33 cellular contexts compared by ENCODE assay signal in genomic region chr14:103474893-103475292, GRCh38.
"Had no signal": no experiment of that assay in that cellular context is flagged by ENCODE, and none has a peak within 500 bp of the region (broad histone marks: within the 10 kb centered on the region; RNA-seq: fewer than 3 reads in every experiment).

No MANE protein-coding gene starts in this region.

- H3K4me3 Mint-ChIP-seq: activated B cell treated with CpG ODN at 0.5 μM for 24 hours; activated CD4-positive, alpha-beta memory T cell treated with anti-CD3 and anti-CD28 coated beads for 36 hours; activated CD4-positive, alpha-beta T cell treated with anti-CD3 and anti-CD28 coated beads, Interleukin-2, amount 10 ng/mL, durations not matched to agents 24 days and 14 days; activated naive CD4-positive, alpha-beta T cell treated with anti-CD3 and anti-CD28 coated beads, Interleukin-2, amount 10 ng/mL, durations not matched to agents 7 days and 5 days; activated naive CD4-positive, alpha-beta T cell treated with anti-CD3 and anti-CD28 coated beads, Interleukin-2, amount 50 U/mL, for 24 hours; activated naive CD8-positive, alpha-beta T cell; activated naive CD8-positive, alpha-beta T cell treated with anti-CD3 and anti-CD28 coated beads, Interleukin-2, amount 10 ng/mL, durations not matched to agents 7 days and 5 days; activated naive CD8-positive, alpha-beta T cell treated with anti-CD3 and anti-CD28 coated beads, Interleukin-2, amount 50 U/mL, for 24 hours; activated T-cell treated with anti-CD3 and anti-CD28 coated beads, Interleukin-2, amount 50 U/mL, for 72 hours; activated T-helper 1 cell treated with anti-CD3 and anti-CD28 coated beads, Interleukin-12 subunit alpha, Interleukin-12 subunit beta, Interleukin-2, Interleukin-4 antibody, amounts not matched to agents 30 ng/mL and 10 ng/mL and 1 ng/mL, durations not matched to agents 14 hours and 24 hours and 36 hours; T-helper 1 cell treated with Interleukin-12 subunit alpha and Interleukin-12 subunit beta and Interleukin-4 antibody, amounts not matched to agents 30 μg/mL and 1 μg/mL, for 36 hours; T-helper 2 cell treated with Interferon-gamma antibody and Interleukin-4, amounts not matched to agents 5 μg/mL and 100 μg/mL, for 36 hours had no signal

- H3K9me3 ChIP-seq: ascending aorta, body of pancreas, breast epithelium had no signal

- H3K27me3 Mint-ChIP-seq: activated B cell treated with CpG ODN at 0.5 μM for 24 hours; activated CD4-positive, alpha-beta memory T cell treated with anti-CD3 and anti-CD28 coated beads for 36 hours; activated CD4-positive, alpha-beta T cell treated with anti-CD3 and anti-CD28 coated beads, Interleukin-2, amount 10 ng/mL, durations not matched to agents 24 days and 14 days; activated naive CD4-positive, alpha-beta T cell treated with anti-CD3 and anti-CD28 coated beads, Interleukin-2, amount 10 ng/mL, durations not matched to agents 7 days and 5 days; activated naive CD4-positive, alpha-beta T cell treated with anti-CD3 and anti-CD28 coated beads, Interleukin-2, amount 50 U/mL, for 24 hours; activated naive CD8-positive, alpha-beta T cell; activated naive CD8-positive, alpha-beta T cell treated with anti-CD3 and anti-CD28 coated beads, Interleukin-2, amount 10 ng/mL, durations not matched to agents 7 days and 5 days; activated naive CD8-positive, alpha-beta T cell treated with anti-CD3 and anti-CD28 coated beads, Interleukin-2, amount 50 U/mL, for 24 hours had no signal

- H3K27ac ChIP-seq: ascending aorta, body of pancreas, brain microvascular endothelial cell, breast epithelium had no signal

- DNase-seq: activated B cell treated with CpG ODN at 0.5 μM for 24 hours; activated CD4-positive, alpha-beta memory T cell treated with anti-CD3 and anti-CD28 coated beads for 36 hours; activated CD4-positive, alpha-beta T cell treated with anti-CD3 and anti-CD28 coated beads for 4 hours; activated CD4-positive, alpha-beta T cell treated with anti-CD3 and anti-CD28 coated beads, Interleukin-2, amount 10 ng/mL, durations not matched to agents 24 days and 14 days; activated CD4-positive, alpha-beta T cell treated with anti-CD3 and anti-CD28 coated beads, Interleukin-2, amount 50 U/mL, for 1 hour; activated CD4-positive, alpha-beta T cell treated with anti-CD3 and anti-CD28 coated beads, Interleukin-2, amount 50 U/mL, for 4 hours; activated CD4-positive, CD25-positive, alpha-beta regulatory T cell treated with anti-CD3 and anti-CD28 coated beads, Interleukin-2, amount 50 U/mL, for 72 hours; activated CD8-positive, alpha-beta memory T cell treated with anti-CD3 and anti-CD28 coated beads, Interleukin-2, amount 50 U/mL, for 4 hours; activated effector memory CD4-positive, alpha-beta T cell treated with Interleukin-2 at 50 U/mL for 16 hours; activated gamma-delta T cell; activated naive CD4-positive, alpha-beta T cell treated with anti-CD3 and anti-CD28 coated beads, Interleukin-2, amount 10 ng/mL, durations not matched to agents 7 days and 5 days; activated naive CD4-positive, alpha-beta T cell treated with Interleukin-2 at 50 U/mL for 16 hours; activated naive CD8-positive, alpha-beta T cell treated with anti-CD3 and anti-CD28 coated beads, Interleukin-2, amount 10 ng/mL, durations not matched to agents 7 days and 5 days; activated naive CD8-positive, alpha-beta T cell treated with anti-CD3 and anti-CD28 coated beads, Interleukin-2, amount 50 U/mL, for 24 hours; activated T-cell treated with anti-CD3 and anti-CD28 coated beads for 4 hours; activated T-cell treated with anti-CD3 and anti-CD28 coated beads, Interleukin-2, amount 50 U/mL, for 1 hour; activated T-cell treated with anti-CD3 and anti-CD28 coated beads, Interleukin-2, amount 50 U/mL, for 72 hours; amygdala; anterior cingulate cortex; body of pancreas; brain microvascular endothelial cell; central memory CD4-positive, alpha-beta T cell; T-helper 1 cell; T-helper 2 cell; T-helper 9 cell had no signal

- H3K27ac Mint-ChIP-seq: activated B cell treated with CpG ODN at 0.5 μM for 24 hours; activated CD4-positive, alpha-beta memory T cell treated with anti-CD3 and anti-CD28 coated beads for 36 hours; activated CD4-positive, alpha-beta T cell treated with anti-CD3 and anti-CD28 coated beads, Interleukin-2, amount 10 ng/mL, durations not matched to agents 24 days and 14 days; activated naive CD4-positive, alpha-beta T cell treated with anti-CD3 and anti-CD28 coated beads, Interleukin-2, amount 10 ng/mL, durations not matched to agents 7 days and 5 days; activated naive CD4-positive, alpha-beta T cell treated with anti-CD3 and anti-CD28 coated beads, Interleukin-2, amount 50 U/mL, for 24 hours; activated naive CD8-positive, alpha-beta T cell; activated naive CD8-positive, alpha-beta T cell treated with anti-CD3 and anti-CD28 coated beads, Interleukin-2, amount 50 U/mL, for 24 hours; activated T-helper 1 cell treated with anti-CD3 and anti-CD28 coated beads, Interleukin-12 subunit alpha, Interleukin-12 subunit beta, Interleukin-2, Interleukin-4 antibody, amounts not matched to agents 30 ng/mL and 10 ng/mL and 1 ng/mL, durations not matched to agents 14 hours and 24 hours and 36 hours; activated T-helper 2 cell treated with anti-CD3 and anti-CD28 coated beads, Interferon-gamma antibody, Interleukin-2, Interleukin-4, amounts not matched to agents 10 μg/mL and 5 μg/mL and 100 μg/mL, durations not matched to agents 14 hours and 24 hours and 36 hours; T-helper 1 cell treated with Interleukin-12 subunit alpha and Interleukin-12 subunit beta and Interleukin-4 antibody, amounts not matched to agents 30 μg/mL and 1 μg/mL, for 36 hours; T-helper 2 cell treated with Interferon-gamma antibody and Interleukin-4, amounts not matched to agents 5 μg/mL and 100 μg/mL, for 36 hours had no signal

- H3K27me3 ChIP-seq: ascending aorta, body of pancreas, brain microvascular endothelial cell, breast epithelium had no signal

- H3K9me3 Mint-ChIP-seq: activated B cell treated with CpG ODN at 0.5 μM for 24 hours; activated CD4-positive, alpha-beta memory T cell treated with anti-CD3 and anti-CD28 coated beads for 36 hours; activated CD4-positive, alpha-beta T cell treated with anti-CD3 and anti-CD28 coated beads, Interleukin-2, amount 10 ng/mL, durations not matched to agents 24 days and 14 days; activated naive CD4-positive, alpha-beta T cell treated with anti-CD3 and anti-CD28 coated beads, Interleukin-2, amount 10 ng/mL, durations not matched to agents 7 days and 5 days; activated naive CD4-positive, alpha-beta T cell treated with anti-CD3 and anti-CD28 coated beads, Interleukin-2, amount 50 U/mL, for 24 hours; activated naive CD8-positive, alpha-beta T cell treated with anti-CD3 and anti-CD28 coated beads, Interleukin-2, amount 10 ng/mL, durations not matched to agents 7 days and 5 days; activated naive CD8-positive, alpha-beta T cell treated with anti-CD3 and anti-CD28 coated beads, Interleukin-2, amount 50 U/mL, for 24 hours; activated T-cell treated with anti-CD3 and anti-CD28 coated beads, Interleukin-2, amount 50 U/mL, for 72 hours; activated T-helper 1 cell treated with anti-CD3 and anti-CD28 coated beads, Interleukin-12 subunit alpha, Interleukin-12 subunit beta, Interleukin-2, Interleukin-4 antibody, amounts not matched to agents 30 ng/mL and 10 ng/mL and 1 ng/mL, durations not matched to agents 14 hours and 24 hours and 36 hours; activated T-helper 2 cell treated with anti-CD3 and anti-CD28 coated beads, Interferon-gamma antibody, Interleukin-2, Interleukin-4, amounts not matched to agents 10 μg/mL and 5 μg/mL and 100 μg/mL, durations not matched to agents 14 hours and 24 hours and 36 hours; T-helper 1 cell treated with Interleukin-12 subunit alpha and Interleukin-12 subunit beta and Interleukin-4 antibody, amounts not matched to agents 30 μg/mL and 1 μg/mL, for 36 hours; T-helper 2 cell treated with Interferon-gamma antibody and Interleukin-4, amounts not matched to agents 5 μg/mL and 100 μg/mL, for 36 hours had no signal

- ATAC-seq: activated naive CD8-positive, alpha-beta T cell treated with anti-CD3 and anti-CD28 coated beads, Interleukin-2, amount 50 U/mL, for 24 hours; activated T-cell treated with anti-CD3 and anti-CD28 coated beads, Interleukin-2, amount 50 U/mL, for 72 hours; body of pancreas had no signal
